19 cellular contexts compared by ENCODE assay signal in the genomic region with DNA sequence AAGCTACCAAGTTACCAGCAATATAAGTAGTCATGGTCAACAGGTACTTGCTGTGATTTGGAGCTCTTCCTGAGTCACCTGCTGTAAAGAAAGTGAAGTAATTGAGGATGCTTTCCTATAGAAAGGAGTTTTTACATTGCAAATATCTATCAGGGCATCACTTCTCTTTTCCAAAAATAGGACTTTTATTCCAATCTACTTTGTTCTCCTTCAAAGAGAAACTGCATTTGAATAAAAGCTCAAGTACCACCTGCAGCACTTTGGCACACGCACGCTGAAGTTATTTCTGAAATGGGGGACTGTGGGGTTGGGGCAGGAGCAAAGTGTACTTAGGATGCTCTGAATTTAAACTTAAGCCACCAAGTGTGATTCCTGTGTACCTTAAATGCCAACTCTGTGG.
DNase-seq lines count a peak whose midpoint lies in the region; ATAC-seq and TF ChIP-seq lines count a peak whose summit lies in the region.
"Had no signal": no experiment of that assay in that cellular context is flagged by ENCODE, and none has a peak within 500 bp of the region (broad histone marks: within the 10 kb centered on the region; RNA-seq: fewer than 3 reads in every experiment).

No MANE protein-coding gene starts in this region.

- H3K27me3 ChIP-seq in DOHH2 (ENCODE audit: control insufficient read depth, low read length) = no peaks in the 10 kb centered on the region
- H3K27me3 ChIP-seq in Karpas-422 (ENCODE audit: low read length) = no peaks in the 10 kb centered on the region
- H3K27me3 ChIP-seq in parathyroid adenoma (ENCODE audit: control insufficient read depth, insufficient read depth, low read length) = no peaks in the 10 kb centered on the region
- H3K27me3 ChIP-seq in tibial nerve = no peaks in the 10 kb centered on the region
- H3K27me3 ChIP-seq: BE2C; BLaER1 treated with 17β-estradiol and CSF1 and Interleukin-3, amounts not matched to agents 10 nM and 100 nM had no signal

- H4K20me1 ChIP-seq in DOHH2 (ENCODE audit: control insufficient read depth, insufficient read depth, low read depth, low read length) (no peaks in the 10 kb centered on the region), Karpas-422 (ENCODE audit: insufficient read depth, low read depth, low read length) (no peaks in the 10 kb centered on the region)
- H4K20me1 ChIP-seq: BLaER1 treated with 17β-estradiol and CSF1 and Interleukin-3, amounts not matched to agents 10 nM and 100 nM had no signal

- no peak for TF ChIP-seq POLR2A in tibial nerve (IDR thresholded peaks at IDR 0.05)

- no peaks in the 10 kb centered on the region for H3K79me2 ChIP-seq in DOHH2 (ENCODE audit: control insufficient read depth, low read length)
- no peaks in the 10 kb centered on the region for H3K79me2 ChIP-seq in Karpas-422 (ENCODE audit: low read length)
- H3K79me2 ChIP-seq in parathyroid adenoma = no peaks in the 10 kb centered on the region

- WGBS in tibial nerve, 2 donors = 89 to 95% methylated on average over 2 of the region's 2 CpGs

- H3K27ac ChIP-seq in DOHH2 (ENCODE audit: low read depth, low read length) (peak overlapping the region; percentile 89), Karpas-422 (ENCODE audit: low read length) (peak overlapping the region; percentile 31; the same call in 1 of the 2 replicates), parathyroid adenoma (no peak overlapping the region), tibial nerve (no peak overlapping the region)
- H3K27ac ChIP-seq: A549; BLaER1 treated with 17β-estradiol and CSF1 and Interleukin-3, amounts not matched to agents 10 nM and 100 nM had no signal

- ATAC-seq in HG03097 (IDR thresholded peaks at IDR 0.05; ENCODE audit: low FRiP score, unreplicated experiment) (no peak), HG03457 (IDR thresholded peaks at IDR 0.05; ENCODE audit: unreplicated experiment) (no peak)
- ATAC-seq: A549 had no signal

- no peak for TF ChIP-seq EP300 in tibial nerve (IDR thresholded peaks at IDR 0.05)

- H2AFZ ChIP-seq in Karpas-422 (ENCODE audit: low read length) = peak overlapping the region; percentile 28
- H2AFZ ChIP-seq in parathyroid adenoma = peak overlapping the region; percentile 21

- H3K9me2 ChIP-seq in DOHH2 (replicated peaks; ENCODE audit: control insufficient read depth, low read length) (no peaks in the 10 kb centered on the region), Karpas-422 (replicated peaks; ENCODE audit: insufficient read depth, low read length) (no peaks in the 10 kb centered on the region)

- H3K9ac ChIP-seq in Karpas-422 (ENCODE audit: low read length) = peak overlapping the region; percentile 15
- H3K9ac ChIP-seq in parathyroid adenoma = no peak overlapping the region
- H3K9ac ChIP-seq: BLaER1 treated with 17β-estradiol and CSF1 and Interleukin-3, amounts not matched to agents 10 nM and 100 nM had no signal

- no peak for TF ChIP-seq CTCF in DOHH2 (IDR thresholded peaks at IDR 0.05; ENCODE audit: low read depth, low read length, poor library complexity, severe bottlenecking)
- no peak for TF ChIP-seq CTCF in parathyroid adenoma (IDR thresholded peaks at IDR 0.05)
- no peak for TF ChIP-seq CTCF in tibial nerve (IDR thresholded peaks at IDR 0.05)

- H3K4me2 ChIP-seq in DOHH2 (ENCODE audit: low read length) (peak overlapping the region; percentile 73), Karpas-422 (ENCODE audit: low read depth, low read length, poor library complexity, severe bottlenecking) (peak overlapping the region; percentile 67), parathyroid adenoma (ENCODE audit: low read length) (no peak overlapping the region)
- H3K4me2 ChIP-seq: A549; BLaER1 treated with 17β-estradiol and CSF1 and Interleukin-3, amounts not matched to agents 10 nM and 100 nM had no signal

- H3K9me3 ChIP-seq in DOHH2 (ENCODE audit: control insufficient read depth, insufficient read depth, low read length) = no peaks in the 10 kb centered on the region; the same call in 1 of the 2 replicates
- no peaks in the 10 kb centered on the region for H3K9me3 ChIP-seq in Karpas-422 (ENCODE audit: low read length)
- H3K9me3 ChIP-seq in parathyroid adenoma (ENCODE audit: control insufficient read depth, low read length) = no peaks in the 10 kb centered on the region
- H3K9me3 ChIP-seq in tibial nerve = no peaks in the 10 kb centered on the region
- H3K9me3 ChIP-seq: A549, BE2C had no signal

- peaks cover 86% of the 10 kb centered on the region for H3K4me1 ChIP-seq in DOHH2 (ENCODE audit: control insufficient read depth, low read length)
- H3K4me1 ChIP-seq in Karpas-422 (ENCODE audit: low read length) = peaks cover 22% of the 10 kb centered on the region
- peaks cover 5% of the 10 kb centered on the region for H3K4me1 ChIP-seq in parathyroid adenoma
- no peaks in the 10 kb centered on the region for H3K4me1 ChIP-seq in tibial nerve
- H3K4me1 ChIP-seq: A549 had no signal

- peaks cover 9% of the 10 kb centered on the region for H3F3A ChIP-seq in DOHH2 (ENCODE audit: control insufficient read depth, insufficient read depth)

- no peaks in the 10 kb centered on the region; the same call in 1 of the 2 replicates for H3K36me3 ChIP-seq in DOHH2 (ENCODE audit: control insufficient read depth, low read length)
- H3K36me3 ChIP-seq in Karpas-422 (ENCODE audit: insufficient read depth, low read length) = no peaks in the 10 kb centered on the region
- H3K36me3 ChIP-seq in parathyroid adenoma (ENCODE audit: control insufficient read depth, insufficient read depth, low read length) = no peaks in the 10 kb centered on the region
- no peaks in the 10 kb centered on the region for H3K36me3 ChIP-seq in tibial nerve
- H3K36me3 ChIP-seq: BE2C; BLaER1 treated with 17β-estradiol and CSF1 and Interleukin-3, amounts not matched to agents 10 nM and 100 nM had no signal

- DNase-seq in Karpas-422 (peak; percentile 77), germinal center (ENCODE audit: low spot score) (peak; percentile 15), tibial nerve (ENCODE audit: low spot score in 2 of 2) (no peak)
- DNase-seq: 8988T; ACHN; AML-193; BE2C; CD4-positive, alpha-beta T cell; CD8-positive, alpha-beta memory T cell; DMS 273 treated with DMSO at 0.1 percent for 48 hours; DMS79; H7; HCEC 1CT had no signal

- H3K4me3 ChIP-seq in DOHH2 (ENCODE audit: low read length) = peak overlapping the region; percentile 56
- H3K4me3 ChIP-seq in Karpas-422 (ENCODE audit: low read length) = peak overlapping the region; percentile 51
- no peak overlapping the region for H3K4me3 ChIP-seq in parathyroid adenoma (ENCODE audit: low read depth, low read length)
- H3K4me3 ChIP-seq in tibial nerve = no peak overlapping the region
- H3K4me3 ChIP-seq: A549; BLaER1 treated with 17β-estradiol and CSF1 and Interleukin-3, amounts not matched to agents 10 nM and 100 nM had no signal

Comparison
In these comparisons a context has a peak if more than half of its experiments do, and no peak if none do; other contexts are left out.
1. H3K27ac ChIP-seq: peak in DOHH2 (single experiment) and Karpas-422 (single experiment); none in parathyroid adenoma (single experiment) and tibial nerve (0 of 4).
2. H3K4me3 ChIP-seq: peak in DOHH2 (single experiment) and Karpas-422 (single experiment); none in parathyroid adenoma (single experiment) and tibial nerve (0 of 4).
3. DNase-seq: peak in Karpas-422 (single experiment) and germinal center (single experiment); none in tibial nerve (0 of 2).